In genomic region chr16:52812945-52813556, GRCh38 we compare ENCODE assay signal across 1 cellular context.
A peak's percentile ranks its signal among the peaks of the same experiment; 100 is the strongest.
TF ChIP-seq lines count a peak whose summit lies in the region.

No MANE protein-coding gene starts in this region.

TF ChIP-seq in K562, 482 proteins besides CTCF, POLR2A, EP300 and RAD21 (continued from another document):
- TF ChIP-seq FOSL1 (tag; conservative IDR thresholded peaks at IDR 0.05) (peak; percentile 97), RBM39 (optimal IDR thresholded peaks at IDR 0.05; ENCODE audit: low read depth, low read length) (no peak), PHB2 (IDR thresholded peaks at IDR 0.05; ENCODE audit: low read depth) (no peak), ZNF589 (CRISPR knock-in tag; IDR thresholded peaks at IDR 0.05; ENCODE audit: low read depth) (peak; percentile 52; the same call in 1 of the 2 replicates), JUNB (CRISPR knock-in tag; conservative IDR thresholded peaks at IDR 0.05) (peak; percentile 48; the same call in 1 of the 2 replicates), TBL1XR1 (IDR thresholded peaks at IDR 0.05; ENCODE audit: low read length in 2 of 2) (no peak), SFPQ (IDR thresholded peaks at IDR 0.05; ENCODE audit: low read depth, low read length) (no peak), JUND (IDR thresholded peaks at IDR 0.05; ENCODE audit: borderline replicate concordance, low read depth, low read length) (peak; percentile 69; the same call in 1 of the 2 replicates), JUND (tag; IDR thresholded peaks at IDR 0.05; ENCODE audit: borderline replicate concordance, low read depth, low read length) (peak; percentile 85), EZH2 (IDR thresholded peaks at IDR 0.05; ENCODE audit: borderline replicate concordance, low read depth, low read length) (no peak), TEAD1 (CRISPR knock-in tag; IDR thresholded peaks at IDR 0.05) (peak in 1 of 2 experiments; percentile 46; a peak in 1 of 4 replicates), FOS (IDR thresholded peaks at IDR 0.05; ENCODE audit: extremely low read depth, insufficient read length) (no peak), POLR3A (IDR thresholded peaks at IDR 0.05; ENCODE audit: borderline replicate concordance, extremely low read depth, insufficient read depth, insufficient read length) (no peak), HNRNPH1 (optimal IDR thresholded peaks at IDR 0.05; ENCODE audit: low read depth, low read length) (no peak), MIER1 (IDR thresholded peaks at IDR 0.05; ENCODE audit: low read depth) (no peak), NUFIP1 (IDR thresholded peaks at IDR 0.05; ENCODE audit: partially characterized antibody) (no peak), CEBPB (tag; IDR thresholded peaks at IDR 0.05) (no peak)
- TF ChIP-seq, protein P1, sequence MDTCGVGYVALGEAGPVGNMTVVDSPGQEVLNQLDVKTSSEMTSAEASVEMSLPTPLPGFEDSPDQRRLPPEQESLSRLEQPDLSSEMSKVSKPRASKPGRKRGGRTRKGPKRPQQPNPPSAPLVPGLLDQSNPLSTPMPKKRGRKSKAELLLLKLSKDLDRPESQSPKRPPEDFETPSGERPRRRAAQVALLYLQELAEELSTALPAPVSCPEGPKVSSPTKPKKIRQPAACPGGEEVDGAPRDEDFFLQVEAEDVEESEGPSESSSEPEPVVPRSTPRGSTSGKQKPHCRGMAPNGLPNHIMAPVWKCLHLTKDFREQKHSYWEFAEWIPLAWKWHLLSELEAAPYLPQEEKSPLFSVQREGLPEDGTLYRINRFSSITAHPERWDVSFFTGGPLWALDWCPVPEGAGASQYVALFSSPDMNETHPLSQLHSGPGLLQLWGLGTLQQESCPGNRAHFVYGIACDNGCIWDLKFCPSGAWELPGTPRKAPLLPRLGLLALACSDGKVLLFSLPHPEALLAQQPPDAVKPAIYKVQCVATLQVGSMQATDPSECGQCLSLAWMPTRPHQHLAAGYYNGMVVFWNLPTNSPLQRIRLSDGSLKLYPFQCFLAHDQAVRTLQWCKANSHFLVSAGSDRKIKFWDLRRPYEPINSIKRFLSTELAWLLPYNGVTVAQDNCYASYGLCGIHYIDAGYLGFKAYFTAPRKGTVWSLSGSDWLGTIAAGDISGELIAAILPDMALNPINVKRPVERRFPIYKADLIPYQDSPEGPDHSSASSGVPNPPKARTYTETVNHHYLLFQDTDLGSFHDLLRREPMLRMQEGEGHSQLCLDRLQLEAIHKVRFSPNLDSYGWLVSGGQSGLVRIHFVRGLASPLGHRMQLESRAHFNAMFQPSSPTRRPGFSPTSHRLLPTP (IDR thresholded peaks at IDR 0.05; ENCODE audit: borderline replicate concordance, extremely low read depth, insufficient read length): no peak
